In the genomic region with DNA sequence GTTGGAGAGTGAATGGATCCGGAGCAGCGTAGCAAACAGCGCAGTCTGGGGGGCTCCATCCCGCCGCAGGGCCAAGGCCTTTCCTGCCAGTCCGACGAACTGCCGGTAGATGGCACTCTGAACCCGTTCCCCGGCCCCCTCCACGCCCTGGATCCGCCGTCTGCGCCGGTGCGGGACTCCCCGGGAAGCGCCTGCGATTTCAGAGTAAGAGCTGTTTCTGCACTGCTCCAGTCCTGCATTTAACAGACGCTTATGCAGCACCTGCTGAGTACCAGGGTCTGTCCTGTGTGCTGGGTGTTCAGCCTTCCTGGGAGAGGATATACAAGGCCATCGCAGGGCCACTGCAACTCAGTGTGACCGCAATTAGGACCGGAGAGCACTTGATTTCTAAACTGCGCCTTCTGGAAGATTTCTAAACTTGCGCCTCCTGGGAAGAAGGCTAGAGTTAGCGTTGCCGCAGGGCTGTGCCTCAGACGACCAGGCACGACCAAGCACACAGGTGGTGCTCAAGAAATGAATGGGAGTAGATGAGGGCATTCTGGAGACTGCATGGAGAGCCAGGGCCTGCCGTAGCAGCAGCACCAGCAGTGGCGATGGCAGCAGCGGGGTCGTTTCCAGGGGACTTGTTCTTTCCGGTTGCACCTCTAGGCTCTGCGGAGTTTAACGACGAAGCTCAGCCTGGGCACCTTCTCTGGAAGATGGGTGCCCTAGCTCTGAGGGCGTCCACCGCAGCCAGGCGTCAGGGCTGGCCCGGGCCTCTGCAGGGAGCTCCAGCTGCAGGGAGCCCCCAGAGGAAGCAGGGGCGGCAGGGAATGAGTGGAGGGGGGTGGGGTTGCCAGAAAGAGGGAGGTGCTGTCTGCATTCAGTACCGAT, we compare ENCODE assay signal across 8 cellular contexts.
A peak's percentile ranks its signal among the peaks of the same experiment; 100 is the strongest.
DNase-seq lines count a peak whose midpoint lies in the region; ATAC-seq lines count a peak whose summit lies in the region.

No MANE protein-coding gene starts in this region.

- no peak overlapping the region for H3K27ac ChIP-seq in caudate nucleus (ENCODE audit: low read depth, low read length)

- DNase-seq in GM03348 (ENCODE audit: low spot score) (peak; percentile 96), NCI-H2107 treated with DMSO at 0.1 percent for 48 hours (lab: John Stamatoyannopoulos, UW; ENCODE audit: unreplicated experiment) (peak; percentile 71), caudate nucleus (lab: John Stamatoyannopoulos, UW) (peak in 56 of 61 donors; percentile 7 to 81 (median 60)), kidney glomerular epithelial cell (lab: John Stamatoyannopoulos, UW) (peak; percentile 48), OCI-M2 (lab: John Stamatoyannopoulos, UW; ENCODE audit: unreplicated experiment) (no peak)
- peak; percentile 21 for DNase-seq in activated CD4-positive, CD25-positive, alpha-beta regulatory T cell treated with anti-CD3 and anti-CD28 coated beads, Interleukin-2, amount 50 U/mL, for 16 hours (ENCODE audit: low read depth, low spot score)
- peak; percentile 74 for DNase-seq in stimulated activated CD4-positive, alpha-beta T cell treated with anti-CD3 and anti-CD28 coated beads, Interleukin-1b, Interleukin-23, amount 100 ng/mL, for 48 hours

- peak; percentile 72 for ATAC-seq in HG02610 (IDR thresholded peaks at IDR 0.05; ENCODE audit: unreplicated experiment)
